In the genomic region with DNA sequence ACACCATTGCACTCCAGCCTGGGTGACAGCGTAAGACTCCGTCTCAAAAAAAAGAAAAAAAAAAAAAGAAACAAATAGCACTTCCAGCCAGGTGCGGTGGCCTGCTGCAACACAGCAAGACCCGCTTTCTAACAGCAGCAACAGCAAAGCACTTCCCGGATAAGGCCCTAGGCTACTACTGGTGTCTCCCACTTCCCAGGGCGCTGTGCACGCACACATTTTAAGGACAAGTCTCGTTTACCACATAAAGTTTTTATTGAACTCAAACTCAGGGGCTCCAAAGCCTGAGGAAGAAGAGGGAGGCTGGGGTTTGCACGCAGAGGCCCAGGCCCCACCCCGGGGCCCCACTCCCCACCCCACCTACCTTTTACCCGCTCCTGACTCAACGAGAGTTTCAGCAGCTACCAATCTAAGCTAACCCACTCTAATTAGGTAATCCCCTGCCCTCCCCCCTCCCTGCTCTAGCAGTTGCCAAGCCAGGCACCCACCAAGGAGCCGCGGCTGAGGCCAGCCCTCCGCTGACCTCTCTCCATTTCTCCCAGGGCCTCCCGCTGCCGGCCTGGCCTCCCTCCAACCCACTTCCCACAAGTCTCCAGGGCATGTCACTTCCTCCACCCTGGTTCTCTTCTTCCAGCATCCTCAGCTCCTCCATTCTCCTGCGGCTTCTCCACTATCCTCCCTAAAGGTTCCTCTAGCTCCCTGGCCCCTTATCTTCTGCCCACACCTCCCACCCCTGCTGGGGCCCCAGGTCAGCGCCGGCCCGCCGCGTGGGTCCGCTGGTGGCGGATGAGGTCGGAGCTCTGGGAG, we compare ENCODE assay signal across 1 cellular context.
A peak's percentile ranks its signal among the peaks of the same experiment; 100 is the strongest.
TF ChIP-seq lines count a peak whose summit lies in the region.

No MANE protein-coding gene starts in this region.

TF ChIP-seq in GM12878, 131 proteins besides CTCF, POLR2A, EP300 and RAD21:
- TF ChIP-seq POLR2AphosphoS2 (IDR thresholded peaks at IDR 0.05; ENCODE audit: low read depth, low read length): peak; percentile 54; the same call in 1 of the 2 replicates
- no peak for TF ChIP-seq SMC3 (IDR thresholded peaks at IDR 0.05; ENCODE audit: borderline replicate concordance, low read length)
TF ChIP-seq in GM12878: peak in this region for 1.
